Comparison of ENCODE assay signal across 8 cellular contexts in genomic region chr2:135004005-135004746, GRCh38. TPM values are rescaled to one million over a fixed set of nuclear protein-coding genes. Genes with fewer than 3 reads are reported as not detected.
DNase-seq lines count a peak whose midpoint lies in the region; ATAC-seq and TF ChIP-seq lines count a peak whose summit lies in the region.

No MANE protein-coding gene starts in this region.

- no peaks in the 10 kb centered on the region for H3K9me3 ChIP-seq in liver (ENCODE audit: control insufficient read depth in 4 of 4, low read length in 3 of 4)

- H3K27ac ChIP-seq in liver (ENCODE audit: low read depth in 1 of 2, low read length in 2 of 2): no peak overlapping the region

- WGBS in liver: 11% methylated on average over 17 of the region's 17 CpGs

- ATAC-seq in GM18520 (IDR thresholded peaks at IDR 0.05; ENCODE audit: unreplicated experiment) (peak; percentile 68), HG03108 (IDR thresholded peaks at IDR 0.05; ENCODE audit: unreplicated experiment) (peak; percentile 81)

- TF ChIP-seq RAD21 in liver (IDR thresholded peaks at IDR 0.05): peak; percentile 98 to 99

- peaks cover 0 to 6% (median 0%) of the 10 kb centered on the region in 4 donors for H3K4me1 ChIP-seq in liver (ENCODE audit: control insufficient read depth in 4 of 4, insufficient read depth in 4 of 4, low read length in 3 of 4)

- peak; percentile 88 for TF ChIP-seq CTCF in liver (IDR thresholded peaks at IDR 0.05; ENCODE audit: low read depth, low read length, missing input control)

- no peak overlapping the region for H3K9ac ChIP-seq in liver (ENCODE audit: low read depth in 1 of 2, low read length in 2 of 2)

- DNase-seq in AG08396 (ENCODE audit: low spot score) (peak; percentile 86), NCI-H345 treated with DMSO at 0.1 percent for 48 hours (lab: John Stamatoyannopoulos, UW; ENCODE audit: unreplicated experiment) (peak; percentile 76), cortex of kidney (lab: John Stamatoyannopoulos, UW) (peak; percentile 26)
- DNase-seq in activated CD4-positive, alpha-beta T cell treated with anti-CD3 and anti-CD28 coated beads, Interleukin-2, amount 50 U/mL, for 1 hour: peak; percentile 68
- peak; percentile 56 to 70 (median 57) for DNase-seq in stimulated activated CD4-positive, alpha-beta T cell treated with anti-CD3 and anti-CD28 coated beads, TNF-alpha, amount 100 ng/mL, for 24 hours (ENCODE audit: low read depth in 3 of 3)

- peaks cover 0 to 3% (median 0%) of the 10 kb centered on the region in 4 donors for H3K27me3 ChIP-seq in liver (ENCODE audit: control insufficient read depth in 4 of 4, insufficient read depth in 4 of 4, low read length in 3 of 4)

- no peaks in the 10 kb centered on the region for H3K36me3 ChIP-seq in liver (ENCODE audit: control insufficient read depth in 4 of 4, insufficient read depth in 3 of 4, low read depth in 1 of 4, low read length in 3 of 4)

- no peak overlapping the region for H3K4me3 ChIP-seq in liver (ENCODE audit: low read depth in 1 of 3, low read length in 3 of 3)

TF ChIP-seq in liver, 16 proteins besides CTCF, POLR2A, EP300 and RAD21:
- TF ChIP-seq, protein P1, sequence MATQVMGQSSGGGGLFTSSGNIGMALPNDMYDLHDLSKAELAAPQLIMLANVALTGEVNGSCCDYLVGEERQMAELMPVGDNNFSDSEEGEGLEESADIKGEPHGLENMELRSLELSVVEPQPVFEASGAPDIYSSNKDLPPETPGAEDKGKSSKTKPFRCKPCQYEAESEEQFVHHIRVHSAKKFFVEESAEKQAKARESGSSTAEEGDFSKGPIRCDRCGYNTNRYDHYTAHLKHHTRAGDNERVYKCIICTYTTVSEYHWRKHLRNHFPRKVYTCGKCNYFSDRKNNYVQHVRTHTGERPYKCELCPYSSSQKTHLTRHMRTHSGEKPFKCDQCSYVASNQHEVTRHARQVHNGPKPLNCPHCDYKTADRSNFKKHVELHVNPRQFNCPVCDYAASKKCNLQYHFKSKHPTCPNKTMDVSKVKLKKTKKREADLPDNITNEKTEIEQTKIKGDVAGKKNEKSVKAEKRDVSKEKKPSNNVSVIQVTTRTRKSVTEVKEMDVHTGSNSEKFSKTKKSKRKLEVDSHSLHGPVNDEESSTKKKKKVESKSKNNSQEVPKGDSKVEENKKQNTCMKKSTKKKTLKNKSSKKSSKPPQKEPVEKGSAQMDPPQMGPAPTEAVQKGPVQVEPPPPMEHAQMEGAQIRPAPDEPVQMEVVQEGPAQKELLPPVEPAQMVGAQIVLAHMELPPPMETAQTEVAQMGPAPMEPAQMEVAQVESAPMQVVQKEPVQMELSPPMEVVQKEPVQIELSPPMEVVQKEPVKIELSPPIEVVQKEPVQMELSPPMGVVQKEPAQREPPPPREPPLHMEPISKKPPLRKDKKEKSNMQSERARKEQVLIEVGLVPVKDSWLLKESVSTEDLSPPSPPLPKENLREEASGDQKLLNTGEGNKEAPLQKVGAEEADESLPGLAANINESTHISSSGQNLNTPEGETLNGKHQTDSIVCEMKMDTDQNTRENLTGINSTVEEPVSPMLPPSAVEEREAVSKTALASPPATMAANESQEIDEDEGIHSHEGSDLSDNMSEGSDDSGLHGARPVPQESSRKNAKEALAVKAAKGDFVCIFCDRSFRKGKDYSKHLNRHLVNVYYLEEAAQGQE (IDR thresholded peaks at IDR 0.05): no peak
- TF ChIP-seq EGR1 (IDR thresholded peaks at IDR 0.05; ENCODE audit: low read depth in 2 of 2) (no peak), HNF4A (conservative IDR thresholded peaks at IDR 0.05) (no peak), RXRA (IDR thresholded peaks at IDR 0.05) (no peak), FOXA1 (IDR thresholded peaks at IDR 0.05) (no peak), JUND (IDR thresholded peaks at IDR 0.05) (no peak), FOXA2 (IDR thresholded peaks at IDR 0.05) (no peak), HNF4G (IDR thresholded peaks at IDR 0.05) (no peak), NR2F2 (IDR thresholded peaks at IDR 0.05) (no peak), TAF1 (conservative IDR thresholded peaks at IDR 0.05) (no peak), GABPA (IDR thresholded peaks at IDR 0.05 in 1 of 2, conservative IDR thresholded peaks at IDR 0.05 in 1 of 2) (no peak), SP1 (IDR thresholded peaks at IDR 0.05) (no peak), ATF3 (IDR thresholded peaks at IDR 0.05) (no peak), YY1 (IDR thresholded peaks at IDR 0.05) (no peak)
- TF ChIP-seq, protein P2, sequence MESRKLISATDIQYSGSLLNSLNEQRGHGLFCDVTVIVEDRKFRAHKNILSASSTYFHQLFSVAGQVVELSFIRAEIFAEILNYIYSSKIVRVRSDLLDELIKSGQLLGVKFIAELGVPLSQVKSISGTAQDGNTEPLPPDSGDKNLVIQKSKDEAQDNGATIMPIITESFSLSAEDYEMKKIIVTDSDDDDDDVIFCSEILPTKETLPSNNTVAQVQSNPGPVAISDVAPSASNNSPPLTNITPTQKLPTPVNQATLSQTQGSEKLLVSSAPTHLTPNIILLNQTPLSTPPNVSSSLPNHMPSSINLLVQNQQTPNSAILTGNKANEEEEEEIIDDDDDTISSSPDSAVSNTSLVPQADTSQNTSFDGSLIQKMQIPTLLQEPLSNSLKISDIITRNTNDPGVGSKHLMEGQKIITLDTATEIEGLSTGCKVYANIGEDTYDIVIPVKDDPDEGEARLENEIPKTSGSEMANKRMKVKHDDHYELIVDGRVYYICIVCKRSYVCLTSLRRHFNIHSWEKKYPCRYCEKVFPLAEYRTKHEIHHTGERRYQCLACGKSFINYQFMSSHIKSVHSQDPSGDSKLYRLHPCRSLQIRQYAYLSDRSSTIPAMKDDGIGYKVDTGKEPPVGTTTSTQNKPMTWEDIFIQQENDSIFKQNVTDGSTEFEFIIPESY (IDR thresholded peaks at IDR 0.05): no peak
- TF ChIP-seq, protein P3, sequence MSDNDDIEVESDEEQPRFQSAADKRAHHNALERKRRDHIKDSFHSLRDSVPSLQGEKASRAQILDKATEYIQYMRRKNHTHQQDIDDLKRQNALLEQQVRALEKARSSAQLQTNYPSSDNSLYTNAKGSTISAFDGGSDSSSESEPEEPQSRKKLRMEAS (IDR thresholded peaks at IDR 0.05): no peak

RNA-seq across cellular contexts. Expression of gene MAP3K19, which starts 43.1 kb away (rescaled TPM):
- not detected for total RNA-seq in liver
- polyA plus RNA-seq in liver: not detected

RNA-seq across cellular contexts. Expression of gene RAB3GAP1, which starts 47.9 kb away (rescaled TPM):
- 10 to 100 TPM; 19.3 to 30.0 TPM for total RNA-seq in liver
- polyA plus RNA-seq in liver: 10 to 100 TPM in 1 of 2 donors, 1 to 10 TPM in 1; 8.8 to 10.8 TPM

Comparison
In these comparisons a context has a peak if more than half of its experiments do, and no peak if none do; other contexts are left out.
1. DNase-seq: peak in every context shown above with its lines; median percentile 86 in AG08396; 76 in NCI-H345 treated with DMSO at 0.1 percent for 48 hours; 68 in activated CD4-positive, alpha-beta T cell treated with anti-CD3 and anti-CD28 coated beads, Interleukin-2, amount 50 U/mL, for 1 hour; 57 in stimulated activated CD4-positive, alpha-beta T cell treated with anti-CD3 and anti-CD28 coated beads, TNF-alpha, amount 100 ng/mL, for 24 hours; 26 in cortex of kidney.